In the genomic region with DNA sequence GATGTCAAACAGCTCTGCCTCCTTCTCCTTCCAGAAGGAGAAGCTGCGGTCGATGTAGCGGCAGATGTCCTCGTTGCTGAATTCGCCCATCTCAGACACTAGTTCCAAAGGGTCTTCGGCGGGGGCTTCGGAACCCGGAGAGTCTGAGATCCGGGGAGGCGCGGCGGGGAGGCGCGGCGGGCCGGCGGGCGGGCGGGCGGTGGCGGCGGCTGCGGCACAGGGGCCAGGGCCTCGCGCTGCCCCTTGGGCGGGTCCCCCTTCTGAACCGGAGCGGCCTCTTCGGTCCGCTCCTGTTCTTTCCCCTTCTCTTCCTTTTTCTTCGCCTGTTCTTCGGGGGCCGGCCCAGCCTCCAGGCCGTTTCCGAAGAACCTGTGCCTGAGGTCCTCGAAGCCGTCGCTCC, we compare ENCODE assay signal across 4 cellular contexts. TPM values are rescaled to one million over a fixed set of nuclear protein-coding genes. Genes with fewer than 3 reads are reported as not detected.
"Had no signal": no experiment of that assay in that cellular context is flagged by ENCODE, and none has a peak within 500 bp of the region (broad histone marks: within the 10 kb centered on the region; RNA-seq: fewer than 3 reads in every experiment).

No MANE protein-coding gene starts in this region.

RNA-seq across cellular contexts. Expression of a gene that starts 25.5 kb away (rescaled TPM):
- total RNA-seq: myocyte had no signal
- polyA plus RNA-seq: lung; mammary epithelial cell; naive thymus-derived CD4-positive, alpha-beta T cell had no signal

RNA-seq across cellular contexts. Expression of a gene that starts 48.0 kb away (rescaled TPM):
- total RNA-seq: myocyte had no signal
- polyA plus RNA-seq: lung; mammary epithelial cell; naive thymus-derived CD4-positive, alpha-beta T cell had no signal
